Comparison of ENCODE assay signal across 8 cellular contexts in the genomic region with DNA sequence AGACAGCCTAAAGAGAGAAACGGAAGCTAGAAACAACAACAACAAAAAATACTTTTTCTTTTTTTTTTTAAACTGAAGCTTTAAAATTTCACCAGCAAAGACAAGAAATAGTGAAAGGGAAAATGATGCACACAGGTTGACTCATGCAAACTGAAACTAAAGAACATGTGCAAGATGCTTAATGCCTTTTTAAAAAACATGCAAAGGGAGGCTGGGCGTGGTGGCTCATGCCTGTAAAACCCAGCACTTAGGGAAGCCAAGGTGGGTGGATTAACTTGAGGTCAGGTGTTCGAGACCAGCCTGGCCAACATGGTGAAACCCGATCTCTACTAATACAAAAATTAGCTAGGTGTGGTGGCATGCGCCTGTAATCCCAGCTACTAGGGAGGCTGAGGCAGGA. TPM values are rescaled to one million over a fixed set of nuclear protein-coding genes. Genes with fewer than 3 reads are reported as not detected.
DNase-seq lines count a peak whose midpoint lies in the region; ATAC-seq and TF ChIP-seq lines count a peak whose summit lies in the region.

No MANE protein-coding gene starts in this region.

- no peaks in the 10 kb centered on the region for H3K9me3 ChIP-seq in A673 (ENCODE audit: low read depth, low read length, poor library complexity, severe bottlenecking)

- no peak overlapping the region for H3K4me3 ChIP-seq in fibroblast of the aortic adventitia (ENCODE audit: low read depth, low read length)
- no peak overlapping the region for H3K4me3 ChIP-seq in A673 (ENCODE audit: low read depth, low read length, poor library complexity, severe bottlenecking)

- intact Hi-C loops in A673 (cut with micrococcal nuclease; ENCODE audit: unreplicated experiment), result no loop called here

- ATAC-seq in HG03469 (IDR thresholded peaks at IDR 0.05; ENCODE audit: unreplicated experiment), result no peak

- H3K4me1 ChIP-seq in A673 (ENCODE audit: insufficient read depth, low read length, poor library complexity, severe bottlenecking), result peaks cover 4% of the 10 kb centered on the region

- CTCF ChIA-PET in A673 (lab: Charles Lee), result no interaction called here

- no peak for TF ChIP-seq CTCF in fibroblast of the aortic adventitia (IDR thresholded peaks at IDR 0.05; ENCODE audit: insufficient read depth, low read length)
- TF ChIP-seq CTCF in A673 (conservative IDR thresholded peaks at IDR 0.05; ENCODE audit: low read depth, low read length), result no peak

- no peaks in the 10 kb centered on the region for H3K27me3 ChIP-seq in A673 (replicated peaks; ENCODE audit: insufficient read depth, low read depth, low read length, poor library complexity)

- peak; percentile 53 for DNase-seq in stimulated activated naive CD4-positive, alpha-beta T cell treated with Interleukin-2 at 50 U/mL for 16 hours (lab: John Stamatoyannopoulos, UW)
- DNase-seq in stimulated activated naive CD4-positive, alpha-beta T cell (lab: John Stamatoyannopoulos, UW), result no peak
- DNase-seq in activated CD8-positive, alpha-beta memory T cell treated with anti-CD3 and anti-CD28 coated beads for 24 hours, result peak; percentile 75
- peak; percentile 8 for DNase-seq in fibroblast of the aortic adventitia (ENCODE audit: low read depth)
- no peak for DNase-seq in A673 (ENCODE audit: low spot score)
- DNase-seq in germinal center (ENCODE audit: low spot score), result no peak
- DNase-seq in T-helper 9 cell, result no peak

- POLR2A ChIA-PET in A673 (lab: Charles Lee; ENCODE audit: low non-redundant PET), result no interaction called here

- no peaks in the 10 kb centered on the region for H3K36me3 ChIP-seq in A673 (ENCODE audit: insufficient read depth, low read length, poor library complexity, severe bottlenecking)

- BruUV-seq in A673 (replicated peaks; lab: Mats Ljungman, UMichigan), result no TSS peak

- H3K27ac ChIP-seq in A673 (ENCODE audit: low read depth, low read length, poor library complexity, severe bottlenecking), result no peak overlapping the region

RNA-seq across cellular contexts. Expression of gene CUBN, which starts 15.1 kb away (rescaled TPM):
- 3.4 and 4.2 TPM in 2 replicates for total RNA-seq in fibroblast of the aortic adventitia (ENCODE audit: low replicate concordance)
- 1.9 and 3.4 TPM in 2 replicates for total RNA-seq in A673 (2021)

RNA-seq across cellular contexts. Expression of gene TRDMT1, which starts 56.7 kb away (rescaled TPM):
- total RNA-seq in fibroblast of the aortic adventitia (ENCODE audit: low replicate concordance) (11.9 and 19.1 TPM in 2 replicates), A673 (2021) (14.0 and 14.1 TPM in 2 replicates)

Comparison
In these comparisons a context has a peak if more than half of its experiments do, and no peak if none do; other contexts are left out.
1. DNase-seq: peak in stimulated activated naive CD4-positive, alpha-beta T cell treated with Interleukin-2 at 50 U/mL for 16 hours (single experiment), activated CD8-positive, alpha-beta memory T cell treated with anti-CD3 and anti-CD28 coated beads for 24 hours (single experiment) and fibroblast of the aortic adventitia (single experiment); none in stimulated activated naive CD4-positive, alpha-beta T cell (0 of 6), A673 (single experiment), germinal center (single experiment) and T-helper 9 cell (single experiment).